27 cellular contexts compared by ENCODE assay signal in the genomic region with DNA sequence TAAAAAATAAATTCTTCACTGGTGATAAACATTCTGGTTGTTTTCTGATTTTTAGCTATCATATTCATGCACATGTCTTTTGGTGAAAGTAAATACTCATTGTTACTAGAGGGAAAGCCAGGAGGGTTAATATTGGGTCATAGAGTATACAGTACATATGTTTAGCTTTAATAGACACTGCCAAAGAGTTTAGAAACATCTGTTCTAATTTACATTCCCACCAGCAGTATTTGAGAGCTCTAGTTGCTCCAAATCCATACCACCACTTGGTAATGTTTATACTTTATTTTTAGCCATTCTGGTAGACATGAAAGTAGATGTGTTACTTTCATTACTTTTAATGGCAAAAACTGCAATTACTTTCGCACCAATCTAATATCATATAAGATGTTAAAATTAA.
"Had no signal": no experiment of that assay in that cellular context is flagged by ENCODE, and none has a peak within 500 bp of the region (broad histone marks: within the 10 kb centered on the region; RNA-seq: fewer than 3 reads in every experiment).

No MANE protein-coding gene starts in this region.

- H3K4me1 ChIP-seq: pancreas, prostate gland, right lobe of liver, sigmoid colon, stomach, thyroid gland, tibial nerve, upper lobe of left lung, vagina had no signal

- H3K36me3 ChIP-seq: neutrophil, pancreas, prostate gland, right lobe of liver, sigmoid colon, stomach, thoracic aorta, thyroid gland, tibial nerve, upper lobe of left lung, vagina had no signal

- H3K9me3 ChIP-seq: neutrophil, pancreas, prostate gland, right lobe of liver, stomach, thoracic aorta, thyroid gland, vagina had no signal

- H3K27me3 Mint-ChIP-seq: stimulated activated naive B cell treated with anti-CD40 and anti-IgM and Interleukin-4, amounts not matched to agents 10 μg/mL and 1 μg/mL and 100 μg/mL, for 72 hours had no signal

- H3K36me3 Mint-ChIP-seq: naive thymus-derived CD8-positive, alpha-beta T cell; stimulated activated effector memory CD8-positive, alpha-beta T cell treated with anti-CD3 and anti-CD28 coated beads, Interleukin-12 subunit alpha, Interleukin-12 subunit beta, amount 100 ng/mL, for 72 hours; stimulated activated naive B cell treated with anti-CD40 and anti-IgM and Interleukin-4, amounts not matched to agents 10 μg/mL and 1 μg/mL and 100 μg/mL, for 72 hours had no signal

- H3K4me3 Mint-ChIP-seq: naive thymus-derived CD8-positive, alpha-beta T cell; natural killer cell treated with Interleukin-12 subunit alpha and Interleukin-12 subunit beta and Interleukin-15 and Interleukin-18, amount 100 ng/mL, for 72 hours; nephron progenitor cell; neural crest cell; stimulated activated effector memory CD8-positive, alpha-beta T cell treated with anti-CD3 and anti-CD28 coated beads, Interleukin-12 subunit alpha, Interleukin-12 subunit beta, amount 100 ng/mL, for 72 hours; stimulated activated naive B cell treated with anti-CD40 and anti-IgM and Interleukin-4, amounts not matched to agents 10 μg/mL and 1 μg/mL and 100 μg/mL, for 72 hours; stimulated activated naive CD8-positive, alpha-beta T cell treated with anti-CD3 and anti-CD28 coated beads, Interleukin-15, Interleukin-2, amounts not matched to agents 100 ng/mL and 50 ng/mL, for 24 hours had no signal

- H3K4me3 ChIP-seq: pancreas, prostate gland, right lobe of liver, sigmoid colon, stomach, thoracic aorta, thyroid gland, tibial nerve, upper lobe of left lung, vagina had no signal

- H3K27ac Mint-ChIP-seq: naive thymus-derived CD8-positive, alpha-beta T cell; natural killer cell treated with Interleukin-12 subunit alpha and Interleukin-12 subunit beta and Interleukin-15 and Interleukin-18, amount 100 ng/mL, for 72 hours; nephron progenitor cell; stimulated activated effector memory CD8-positive, alpha-beta T cell treated with anti-CD3 and anti-CD28 coated beads, Interleukin-12 subunit alpha, Interleukin-12 subunit beta, amount 100 ng/mL, for 72 hours; stimulated activated naive B cell treated with anti-CD40 and anti-IgM and Interleukin-4, amounts not matched to agents 10 μg/mL and 1 μg/mL and 100 μg/mL, for 72 hours; stimulated activated naive CD8-positive, alpha-beta T cell treated with anti-CD3 and anti-CD28 coated beads, Interleukin-15, Interleukin-2, amounts not matched to agents 100 ng/mL and 50 ng/mL, for 24 hours had no signal

- H3K9me3 Mint-ChIP-seq: natural killer cell treated with Interleukin-12 subunit alpha and Interleukin-12 subunit beta and Interleukin-15 and Interleukin-18, amount 100 ng/mL, for 72 hours; nephron progenitor cell; neural crest cell had no signal

- H3K4me1 Mint-ChIP-seq: naive thymus-derived CD8-positive, alpha-beta T cell; nephron progenitor cell; stimulated activated effector memory CD8-positive, alpha-beta T cell treated with anti-CD3 and anti-CD28 coated beads, Interleukin-12 subunit alpha, Interleukin-12 subunit beta, amount 100 ng/mL, for 72 hours; stimulated activated naive B cell treated with anti-CD40 and anti-IgM and Interleukin-4, amounts not matched to agents 10 μg/mL and 1 μg/mL and 100 μg/mL, for 72 hours had no signal

- H3K27me3 ChIP-seq: neutrophil, pancreas, right lobe of liver, sigmoid colon, stomach, thyroid gland, tibial nerve, upper lobe of left lung, vagina had no signal

- H3K27ac ChIP-seq: neutrophil, pancreas, prostate gland, right lobe of liver, sigmoid colon, stomach, thoracic aorta, thyroid gland, tibial nerve, upper lobe of left lung, vagina had no signal

- DNase-seq: naive thymus-derived CD8-positive, alpha-beta T cell; nephron progenitor cell; nucleus accumbens; pancreas; right cardiac atrium; right lobe of liver; sigmoid colon; small intestine; stimulated activated CD4-positive, alpha-beta T cell treated with anti-CD3 and anti-CD28 coated beads, Interleukin-15, amount 100 ng/mL, for 24 hours; stimulated activated CD4-positive, alpha-beta T cell treated with anti-CD3 and anti-CD28 coated beads, Interleukin-2, amount 100 ng/mL, for 24 hours; stimulated activated CD4-positive, alpha-beta T cell treated with anti-CD3 and anti-CD28 coated beads, Interleukin-2, amount 100 ng/mL, for 48 hours; stimulated activated CD4-positive, alpha-beta T cell treated with anti-CD3 and anti-CD28 coated beads, Interleukin-4, amount 100 ng/mL, for 24 hours; stimulated activated naive B cell treated with anti-CD40 and anti-IgM and Interleukin-4, amounts not matched to agents 10 μg/mL and 1 μg/mL and 100 μg/mL, for 72 hours; stimulated activated naive CD4-positive, alpha-beta T cell treated with Interleukin-2 at 50 U/mL for 16 hours; stomach; thyroid gland; trophoblast cell; upper lobe of left lung had no signal
